9 cellular contexts compared by ENCODE assay signal in genomic region chr12:79932393-79932792, GRCh38. TPM values are rescaled to one million over a fixed set of nuclear protein-coding genes. Genes with fewer than 3 reads are reported as not detected.
A peak's percentile ranks its signal among the peaks of the same experiment; 100 is the strongest.
DNase-seq lines count a peak whose midpoint lies in the region; ATAC-seq and TF ChIP-seq lines count a peak whose summit lies in the region.
"Had no signal": no experiment of that assay in that cellular context is flagged by ENCODE, and none has a peak within 500 bp of the region (broad histone marks: within the 10 kb centered on the region; RNA-seq: fewer than 3 reads in every experiment).

No MANE protein-coding gene starts in this region.

- peaks cover 98% of the 10 kb centered on the region for H3K79me2 ChIP-seq in KMS-11 (ENCODE audit: insufficient read depth, low read depth)

- TF ChIP-seq POLR2A in breast epithelium (IDR thresholded peaks at IDR 0.05), result no peak

- peaks cover 0 to 6% of the 10 kb centered on the region in 2 donors for H3K36me3 Mint-ChIP-seq in naive B cell

- H3K4me3 Mint-ChIP-seq in naive B cell, result peak overlapping the region in 7 of 8 donors; percentile 36 to 99 (median 88)

- intact Hi-C loops in breast epithelium (cut with DNase I; ENCODE audit: low total_unique reads), result no loop called here

- peaks cover 28% of the 10 kb centered on the region for H4K20me1 ChIP-seq in KMS-11 (ENCODE audit: insufficient read depth)

- DNase-seq in AG10803 (ENCODE audit: low read depth) (no peak), breast epithelium (ENCODE audit: low spot score in 2 of 2) (no peak), naive B cell (no peak), putamen (ENCODE audit: low spot score) (no peak), left lobe of liver (ENCODE audit: low spot score) (no peak)
- no peak for DNase-seq in effector CD4-positive, alpha-beta T cell
- DNase-seq in activated effector memory CD4-positive, alpha-beta T cell treated with Interleukin-2 at 50 U/mL for 16 hours, result no peak
- DNase-seq: Peyer's patch had no signal

- peak overlapping the region; percentile 98 for H3K4me2 ChIP-seq in KMS-11

- H3K4me1 ChIP-seq in KMS-11 (ENCODE audit: low read depth, poor library complexity, severe bottlenecking), result peaks cover 61% of the 10 kb centered on the region
- H3K4me1 ChIP-seq in breast epithelium, result no peaks in the 10 kb centered on the region

- H3K27ac ChIP-seq in KMS-11 (peak overlapping the region; percentile 83), breast epithelium (peak overlapping the region; percentile 20 to 97)

- H3K27ac Mint-ChIP-seq in naive B cell, result peak overlapping the region in 4 of 6 donors; percentile 38 to 76 (median 58)

- no peaks in the 10 kb centered on the region for H3K27me3 Mint-ChIP-seq in naive B cell

- no peak for TF ChIP-seq CTCF in AG10803 (conservative IDR thresholded peaks at IDR 0.05; ENCODE audit: low read length)
- no peak for TF ChIP-seq CTCF in KMS-11 (conservative IDR thresholded peaks at IDR 0.05; ENCODE audit: low read depth, low read length)
- no peak for TF ChIP-seq CTCF in breast epithelium (IDR thresholded peaks at IDR 0.05)

- no peak overlapping the region for H2AFZ ChIP-seq in KMS-11 (ENCODE audit: low read depth)

- H3K4me3 ChIP-seq in AG10803 (ENCODE audit: low read length) (peak overlapping the region; percentile 92), KMS-11 (IDR thresholded peaks at IDR 0.05; ENCODE audit: insufficient read depth, low read depth, low read length) (no peak overlapping the region), breast epithelium (peak overlapping the region; percentile 82 to 96 (median 83))

- no peaks in the 10 kb centered on the region for H3K9me3 ChIP-seq in breast epithelium
- H3K9me3 ChIP-seq: Peyer's patch had no signal

- H3K27me3 ChIP-seq in KMS-11 (ENCODE audit: insufficient read depth, low read depth) (no peaks in the 10 kb centered on the region), breast epithelium (no peaks in the 10 kb centered on the region)
- H3K27me3 ChIP-seq: Peyer's patch had no signal

- ATAC-seq in naive B cell (ENCODE audit: low read depth in 2 of 2) (no peak), left lobe of liver (no peak)

- H3K9me3 Mint-ChIP-seq in naive B cell, result no peaks in the 10 kb centered on the region

- H3K4me1 Mint-ChIP-seq in naive B cell, result peaks cover 51 to 66% (median 54%) of the 10 kb centered on the region in 3 donors

- H3K36me3 ChIP-seq in KMS-11 (ENCODE audit: insufficient read depth) (no peaks in the 10 kb centered on the region), breast epithelium (no peaks in the 10 kb centered on the region)
- H3K36me3 ChIP-seq: Peyer's patch had no signal

- peak overlapping the region; percentile 85 for H3K9ac ChIP-seq in KMS-11

RNA-seq across cellular contexts. Expression of gene PPP1R12A, which starts 2.5 kb away (rescaled TPM):
- total RNA-seq in breast epithelium (100 to 1,000 TPM in 2 of 3 donors, 10 to 100 TPM in 1; 64.8 to 137 (median 134) TPM), left lobe of liver (15.6 TPM)
- polyA plus RNA-seq in naive B cell (ENCODE audit: low read depth in 6 of 6), result 100 to 1,000 TPM in 4 of 6 donors, 10 to 100 TPM in 2; 52.8 to 151 (median 107) TPM
